12 cellular contexts compared by ENCODE assay signal in the genomic region with DNA sequence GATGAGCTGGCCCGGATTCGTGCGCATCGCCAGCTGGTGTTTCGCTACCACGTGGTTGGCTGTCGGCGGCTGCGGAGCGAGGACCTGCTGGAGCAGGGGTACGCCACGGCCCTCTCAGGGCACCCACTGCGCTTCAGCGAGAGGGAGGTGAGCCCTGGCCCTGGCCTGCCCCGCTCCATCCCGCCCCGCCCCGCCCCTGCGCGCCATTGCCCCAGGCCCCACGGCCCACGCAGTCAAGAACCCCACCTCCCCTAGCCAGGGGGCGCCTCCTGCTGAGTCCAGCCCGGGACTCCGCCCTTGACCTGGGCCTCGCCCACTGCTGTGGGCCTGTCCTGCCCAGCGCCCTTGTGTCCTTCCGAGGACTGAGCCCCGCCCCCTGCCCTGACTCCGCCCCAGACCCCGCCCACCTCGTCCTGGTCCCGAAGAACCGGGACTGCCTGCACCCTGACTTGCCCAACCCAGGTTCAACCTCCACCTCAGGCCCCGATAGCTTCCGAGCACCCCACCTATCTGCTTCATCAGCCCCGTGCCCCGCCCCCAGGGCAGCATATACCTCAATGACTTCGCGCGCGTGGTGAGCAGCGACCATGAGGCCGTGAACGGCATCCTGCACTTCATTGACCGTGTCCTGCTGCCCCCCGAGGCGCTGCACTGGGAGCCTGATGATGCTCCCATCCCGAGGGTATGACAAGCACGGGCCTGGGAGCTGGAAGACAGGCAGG. TPM values are rescaled to one million over a fixed set of nuclear protein-coding genes. Genes with fewer than 3 reads are reported as not detected.
DNase-seq lines count a peak whose midpoint lies in the region; FAIRE-seq and TF ChIP-seq lines count a peak whose summit lies in the region.
"Had no signal": no experiment of that assay in that cellular context is flagged by ENCODE, and none has a peak within 500 bp of the region (broad histone marks: within the 10 kb centered on the region; RNA-seq: fewer than 3 reads in every experiment).

No MANE protein-coding gene starts in this region.

- 35 to 66% methylated on average over 50 of the region's 50 CpGs for WGBS in sigmoid colon, 2 donors

- TF ChIP-seq CTCF in astrocyte (IDR thresholded peaks at IDR 0.05; ENCODE audit: insufficient read depth, low read depth, low read length) (no peak), sigmoid colon (IDR thresholded peaks at IDR 0.05) (no peak)

- no peak overlapping the region for H3K27ac Mint-ChIP-seq in astrocyte (ENCODE audit: unreplicated experiment)
- H3K27ac Mint-ChIP-seq: activated CD4-positive, alpha-beta memory T cell treated with anti-CD3 and anti-CD28 coated beads for 36 hours; CD4-positive, alpha-beta memory T cell had no signal

- H3K27ac ChIP-seq in astrocyte (ENCODE audit: low read depth, low read length): no peak overlapping the region
- no peak overlapping the region for H3K27ac ChIP-seq in sigmoid colon

- peaks cover 2% of the 10 kb centered on the region for H3K36me3 Mint-ChIP-seq in astrocyte (ENCODE audit: low read depth, unreplicated experiment)
- H3K36me3 Mint-ChIP-seq: activated CD4-positive, alpha-beta memory T cell treated with anti-CD3 and anti-CD28 coated beads for 36 hours; CD4-positive, alpha-beta memory T cell had no signal

- no peak overlapping the region for H3K4me2 ChIP-seq in astrocyte (ENCODE audit: low read length)

- no peak for TF ChIP-seq EP300 in sigmoid colon (IDR thresholded peaks at IDR 0.05)

- H3K9ac ChIP-seq in astrocyte (ENCODE audit: low read length): no peak overlapping the region

- H3K4me1 ChIP-seq in astrocyte (ENCODE audit: insufficient read depth, low read length) (no peaks in the 10 kb centered on the region), sigmoid colon (peaks cover 0 to 12% (median 3%) of the 10 kb centered on the region in 4 donors)

- peak; percentile 19 for DNase-seq in EL
- no peak for DNase-seq in astrocyte (ENCODE audit: low read depth)
- DNase-seq in sigmoid colon: no peak
- no peak for DNase-seq in NCI-H2171 treated with DMSO at 0.1 percent for 48 hours (lab: John Stamatoyannopoulos, UW)
- no peak for DNase-seq in cortex of kidney (lab: John Stamatoyannopoulos, UW)
- DNase-seq in head of caudate nucleus: no peak
- DNase-seq in HuH-7.5 (ENCODE audit: low spot score): no peak
- DNase-seq: activated CD4-positive, alpha-beta memory T cell treated with anti-CD3 and anti-CD28 coated beads for 36 hours; activated naive CD4-positive, alpha-beta T cell treated with anti-CD3 and anti-CD28 coated beads, Interleukin-2, amount 50 U/mL, for 16 hours; NCI-H1092 had no signal

- H3K4me3 ChIP-seq in astrocyte (ENCODE audit: insufficient read depth, low read depth, low read length): no peak overlapping the region
- peak overlapping the region; percentile 27 for H3K4me3 ChIP-seq in iPS-11a (ENCODE audit: low read depth, low read length)
- peak overlapping the region; percentile 22 to 38 (median 34) for H3K4me3 ChIP-seq in sigmoid colon

- peaks cover 8% of the 10 kb centered on the region for H4K20me1 ChIP-seq in astrocyte (ENCODE audit: insufficient read depth, low read length)

- no peak for TF ChIP-seq POLR2A in sigmoid colon (IDR thresholded peaks at IDR 0.05)

- H3K27me3 ChIP-seq in astrocyte (ENCODE audit: insufficient read depth, low read length) (no peaks in the 10 kb centered on the region), sigmoid colon (no peaks in the 10 kb centered on the region)

- peak overlapping the region; percentile 41 for H2AFZ ChIP-seq in astrocyte (ENCODE audit: low read depth, low read length)

- H3K4me1 Mint-ChIP-seq in astrocyte (ENCODE audit: low read depth, unreplicated experiment): no peaks in the 10 kb centered on the region
- H3K4me1 Mint-ChIP-seq: CD4-positive, alpha-beta memory T cell had no signal

- H3K9me3 ChIP-seq in astrocyte (ENCODE audit: insufficient read depth, low read depth, low read length) (no peaks in the 10 kb centered on the region), sigmoid colon (no peaks in the 10 kb centered on the region)

- intact Hi-C loops in sigmoid colon (cut with DNase I): no loop called here
- intact Hi-C loops in head of caudate nucleus (cut with DNase I): no loop called here

- H3K4me3 Mint-ChIP-seq in astrocyte (ENCODE audit: unreplicated experiment): no peak overlapping the region
- H3K4me3 Mint-ChIP-seq: activated CD4-positive, alpha-beta memory T cell treated with anti-CD3 and anti-CD28 coated beads for 36 hours; CD4-positive, alpha-beta memory T cell had no signal

- H3K79me2 ChIP-seq in astrocyte (ENCODE audit: insufficient read depth, low read length): no peaks in the 10 kb centered on the region

- H3K36me3 ChIP-seq in astrocyte (ENCODE audit: insufficient read depth, low read length) (no peaks in the 10 kb centered on the region), sigmoid colon (peaks cover 0 to 5% (median 0%) of the 10 kb centered on the region in 4 donors)

- peaks cover 26% of the 10 kb centered on the region for H3K27me3 Mint-ChIP-seq in astrocyte (ENCODE audit: low read depth, unreplicated experiment)
- H3K27me3 Mint-ChIP-seq: activated CD4-positive, alpha-beta memory T cell treated with anti-CD3 and anti-CD28 coated beads for 36 hours; CD4-positive, alpha-beta memory T cell had no signal

- H3K9me3 Mint-ChIP-seq in astrocyte (ENCODE audit: unreplicated experiment): no peaks in the 10 kb centered on the region
- H3K9me3 Mint-ChIP-seq: activated CD4-positive, alpha-beta memory T cell treated with anti-CD3 and anti-CD28 coated beads for 36 hours; CD4-positive, alpha-beta memory T cell had no signal

- FAIRE-seq in astrocyte (lab: Jason Lieb, UNC): no peak

RNA-seq across cellular contexts. Expression of gene NT5DC2, which starts 14.8 kb away (rescaled TPM):
- total RNA-seq in astrocyte (178 and 189 TPM in 2 replicates), sigmoid colon (10 to 100 TPM; 13.8 to 23.7 (median 17.3) TPM)
- polyA plus RNA-seq in sigmoid colon: 10 to 100 TPM in 2 of 3 donors, 1 to 10 TPM in 1; 9.0 to 32.8 (median 12.9) TPM

RNA-seq across cellular contexts. Expression of gene UQCC5, which starts 17.5 kb away (rescaled TPM):
- 22.9 and 26.0 TPM in 2 replicates for total RNA-seq in astrocyte
- 1 to 10 TPM in 3 of 4 donors, under 1 TPM in 1; 0.54 to 2.9 (median 1.9) TPM for total RNA-seq in sigmoid colon
- polyA plus RNA-seq in sigmoid colon: 10 to 100 TPM in 2 of 3 donors, 1 to 10 TPM in 1; 7.8 to 15.6 (median 11.8) TPM

RNA-seq across cellular contexts. Expression of gene STAB1, which starts 23.7 kb away (rescaled TPM):
- total RNA-seq in astrocyte (0.39 TPM in 1 of 2 replicates, not detected in the other), sigmoid colon (100 to 1,000 TPM in 3 of 4 donors, 10 to 100 TPM in 1; 92.0 to 138 (median 120) TPM)
- 10 to 100 TPM; 18.0 to 63.0 (median 58.5) TPM for polyA plus RNA-seq in sigmoid colon
- polyA plus RNA-seq: CD4-positive, alpha-beta memory T cell had no signal

Comparison
In these comparisons a context has a peak if more than half of its experiments do, and no peak if none do; other contexts are left out.
1. RNA of gene STAB1, which starts 23.7 kb away (total RNA-seq): 92.0 to 138 TPM in sigmoid colon; 0.39 TPM in astrocyte; every median in the first group is over 10 times any median in the second.